ENCODE assay signal across 13 cellular contexts in genomic region chr20:10633708-10634107, GRCh38.
"Had no signal": no experiment of that assay in that cellular context is flagged by ENCODE, and none has a peak within 500 bp of the region (broad histone marks: within the 10 kb centered on the region; RNA-seq: fewer than 3 reads in every experiment).

No MANE protein-coding gene starts in this region.

- H3K36me3 ChIP-seq: breast epithelium had no signal

- H3K79me2 ChIP-seq: parathyroid adenoma had no signal

- ATAC-seq: activated CD4-positive, CD25-positive, alpha-beta regulatory T cell treated with anti-CD3 and anti-CD28 coated beads, Interleukin-2, amount 50 U/mL, for 24 hours; heart left ventricle; left lung had no signal

- H3K9me3 Mint-ChIP-seq: activated T-cell treated with anti-CD3 and anti-CD28 coated beads, Interleukin-2, amount 50 U/mL, for 24 hours; type B pancreatic cell had no signal

- H3K4me3 ChIP-seq: breast epithelium, dorsolateral prefrontal cortex, heart left ventricle, left lung had no signal

- H3K27ac Mint-ChIP-seq: activated naive CD8-positive, alpha-beta T cell; activated T-cell treated with anti-CD3 and anti-CD28 coated beads, Interleukin-2, amount 50 U/mL, for 24 hours had no signal

- H3K4me3 Mint-ChIP-seq: activated naive CD8-positive, alpha-beta T cell; activated T-cell treated with anti-CD3 and anti-CD28 coated beads, Interleukin-2, amount 50 U/mL, for 24 hours had no signal

- DNase-seq: activated effector memory CD4-positive, alpha-beta T cell treated with Interleukin-2 at 50 U/mL for 16 hours; activated T-cell treated with anti-CD3 and anti-CD28 coated beads, Interleukin-2, amount 50 U/mL, for 24 hours; dorsolateral prefrontal cortex; heart left ventricle; islet precursor cell; left lung; mesenchymal stem cell had no signal

- H3K9me3 ChIP-seq: breast epithelium, heart left ventricle, left lung had no signal

- H2AFZ ChIP-seq: parathyroid adenoma had no signal

- H3K27me3 Mint-ChIP-seq: activated naive CD8-positive, alpha-beta T cell; activated T-cell treated with anti-CD3 and anti-CD28 coated beads, Interleukin-2, amount 50 U/mL, for 24 hours; type B pancreatic cell had no signal

- H3K27me3 ChIP-seq: breast epithelium, dorsolateral prefrontal cortex, foreskin keratinocyte, heart left ventricle, left lung had no signal

- H3K27ac ChIP-seq: left lung, parathyroid adenoma had no signal

- H3K9ac ChIP-seq: parathyroid adenoma had no signal
